Comparison of ENCODE assay signal across 18 cellular contexts in the genomic region with DNA sequence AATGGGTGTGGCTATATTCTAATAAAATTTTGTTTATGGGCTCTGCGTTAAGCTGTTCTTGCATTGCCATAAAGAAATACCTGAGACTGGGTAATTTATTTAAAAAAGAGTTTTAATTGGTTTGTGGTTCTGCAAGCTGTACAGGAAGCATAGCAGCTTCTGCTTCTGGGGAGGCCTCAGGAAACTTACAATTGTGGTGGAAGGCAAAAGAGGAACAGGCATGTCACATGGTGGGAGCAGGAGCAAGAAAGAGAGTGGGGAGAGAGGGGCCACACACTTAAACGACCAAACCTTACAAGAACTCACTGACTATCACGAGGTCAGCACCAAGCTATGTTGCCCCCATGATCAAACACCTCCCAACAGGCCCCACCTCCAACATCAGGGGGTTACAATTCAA.
"Had no signal": no experiment of that assay in that cellular context is flagged by ENCODE, and none has a peak within 500 bp of the region (broad histone marks: within the 10 kb centered on the region; RNA-seq: fewer than 3 reads in every experiment).

No MANE protein-coding gene starts in this region.

- H3K4me1 Mint-ChIP-seq: activated CD4-positive, alpha-beta T cell treated with anti-CD3 and anti-CD28 coated beads for 36 hours had no signal

- ATAC-seq: activated CD4-positive, alpha-beta T cell treated with anti-CD3 and anti-CD28 coated beads for 36 hours; effector memory CD8-positive, alpha-beta T cell; natural killer cell treated with Interleukin-12 subunit alpha and Interleukin-12 subunit beta and Interleukin-15 and Interleukin-18, amount 100 ng/mL, for 72 hours; right lobe of liver had no signal

- H3K27ac Mint-ChIP-seq: activated CD4-positive, alpha-beta memory T cell treated with anti-CD3 and anti-CD28 coated beads for 36 hours; activated CD4-positive, alpha-beta T cell treated with anti-CD3 and anti-CD28 coated beads for 36 hours; activated naive CD8-positive, alpha-beta T cell; activated T-helper 1 cell treated with anti-CD3 and anti-CD28 coated beads, Interleukin-12 subunit alpha, Interleukin-12 subunit beta, Interleukin-2, Interleukin-4 antibody, amounts not matched to agents 30 ng/mL and 10 ng/mL and 1 ng/mL, durations not matched to agents 14 hours and 24 hours and 36 hours; effector memory CD8-positive, alpha-beta T cell; natural killer cell treated with Interleukin-12 subunit alpha and Interleukin-12 subunit beta and Interleukin-15 and Interleukin-18, amount 100 ng/mL, for 72 hours; stimulated activated naive CD8-positive, alpha-beta T cell treated with anti-CD3 and anti-CD28 coated beads, Interleukin-15, Interleukin-2, amounts not matched to agents 100 ng/mL and 50 ng/mL, for 24 hours had no signal

- H3K27me3 Mint-ChIP-seq: activated CD4-positive, alpha-beta memory T cell treated with anti-CD3 and anti-CD28 coated beads for 36 hours; activated CD4-positive, alpha-beta T cell treated with anti-CD3 and anti-CD28 coated beads for 36 hours; activated naive CD8-positive, alpha-beta T cell; effector memory CD8-positive, alpha-beta T cell; natural killer cell treated with Interleukin-12 subunit alpha and Interleukin-12 subunit beta and Interleukin-15 and Interleukin-18, amount 100 ng/mL, for 72 hours; stimulated activated naive CD8-positive, alpha-beta T cell treated with anti-CD3 and anti-CD28 coated beads, Interleukin-15, Interleukin-2, amounts not matched to agents 100 ng/mL and 50 ng/mL, for 24 hours had no signal

- H3K36me3 Mint-ChIP-seq: activated CD4-positive, alpha-beta memory T cell treated with anti-CD3 and anti-CD28 coated beads for 36 hours; activated naive CD8-positive, alpha-beta T cell; natural killer cell treated with Interleukin-12 subunit alpha and Interleukin-12 subunit beta and Interleukin-15 and Interleukin-18, amount 100 ng/mL, for 72 hours had no signal

- H3K9me3 Mint-ChIP-seq: activated CD4-positive, alpha-beta memory T cell treated with anti-CD3 and anti-CD28 coated beads for 36 hours; activated T-helper 1 cell treated with anti-CD3 and anti-CD28 coated beads, Interleukin-12 subunit alpha, Interleukin-12 subunit beta, Interleukin-2, Interleukin-4 antibody, amounts not matched to agents 30 ng/mL and 10 ng/mL and 1 ng/mL, durations not matched to agents 14 hours and 24 hours and 36 hours; effector memory CD8-positive, alpha-beta T cell; natural killer cell treated with Interleukin-12 subunit alpha and Interleukin-12 subunit beta and Interleukin-15 and Interleukin-18, amount 100 ng/mL, for 72 hours had no signal

- H3K4me3 Mint-ChIP-seq: activated CD4-positive, alpha-beta memory T cell treated with anti-CD3 and anti-CD28 coated beads for 36 hours; activated CD4-positive, alpha-beta T cell treated with anti-CD3 and anti-CD28 coated beads for 36 hours; activated naive CD8-positive, alpha-beta T cell; activated T-helper 1 cell treated with anti-CD3 and anti-CD28 coated beads, Interleukin-12 subunit alpha, Interleukin-12 subunit beta, Interleukin-2, Interleukin-4 antibody, amounts not matched to agents 30 ng/mL and 10 ng/mL and 1 ng/mL, durations not matched to agents 14 hours and 24 hours and 36 hours; effector memory CD8-positive, alpha-beta T cell; natural killer cell treated with Interleukin-12 subunit alpha and Interleukin-12 subunit beta and Interleukin-15 and Interleukin-18, amount 100 ng/mL, for 72 hours; stimulated activated naive CD8-positive, alpha-beta T cell treated with anti-CD3 and anti-CD28 coated beads, Interleukin-15, Interleukin-2, amounts not matched to agents 100 ng/mL and 50 ng/mL, for 24 hours had no signal

- DNase-seq: activated CD4-positive, alpha-beta memory T cell treated with anti-CD3 and anti-CD28 coated beads for 36 hours; activated CD4-positive, alpha-beta T cell treated with anti-CD3 and anti-CD28 coated beads for 36 hours; activated gamma-delta T cell treated with Interleukin-2 at 50 U/mL for 16 hours; activated T-cell treated with anti-CD3 and anti-CD28 coated beads for 4 hours; amniotic stem cell; effector memory CD8-positive, alpha-beta T cell; mesendoderm; right lobe of liver; small intestine; stimulated activated CD4-positive, alpha-beta T cell treated with anti-CD3 and anti-CD28 coated beads, Interleukin-15, amount 100 ng/mL, for 24 hours; stimulated activated CD4-positive, alpha-beta T cell treated with anti-CD3 and anti-CD28 coated beads, Interleukin-2, amount 100 ng/mL, for 48 hours; transverse colon; uterus; WERI-Rb-1 had no signal
